In genomic region chr19:55173186-55173716, GRCh38 we compare ENCODE assay signal across 1 cellular context.
TF ChIP-seq lines count a peak whose summit lies in the region.

No MANE protein-coding gene starts in this region.

TF ChIP-seq in HepG2, 621 proteins besides CTCF, POLR2A, EP300 and RAD21:
- TF ChIP-seq FOXC1 (CRISPR knock-in tag; IDR thresholded peaks at IDR 0.05; ENCODE audit: borderline replicate concordance) (peak; percentile 25; the same call in 1 of the 2 replicates), ASH2L (IDR thresholded peaks at IDR 0.05; ENCODE audit: insufficient read length, low read depth, low read length) (no peak), GTF3A (CRISPR knock-in tag; conservative IDR thresholded peaks at IDR 0.05) (no peak), ZFP91 (CRISPR knock-in tag; IDR thresholded peaks at IDR 0.05; ENCODE audit: borderline replicate concordance) (peak; percentile 45; the same call in 1 of the 2 replicates), ZFX (CRISPR knock-in tag; IDR thresholded peaks at IDR 0.05; ENCODE audit: low read depth) (peak; percentile 19; the same call in 1 of the 2 replicates), ZKSCAN1 (IDR thresholded peaks at IDR 0.05; ENCODE audit: low read length) (no peak), ZNF446 (CRISPR knock-in tag; IDR thresholded peaks at IDR 0.05) (no peak), NR2C2 (CRISPR knock-in tag; IDR thresholded peaks at IDR 0.05; ENCODE audit: borderline replicate concordance) (0 out of 2 replicates have a peak, but pooled peaks have one; percentile 24), ZNF556 (CRISPR knock-in tag; IDR thresholded peaks at IDR 0.05; ENCODE audit: borderline replicate concordance) (0 out of 2 replicates have a peak, but pooled peaks have one; percentile 4), ZBTB38 (CRISPR knock-in tag; IDR thresholded peaks at IDR 0.05) (0 out of 2 replicates have a peak, but pooled peaks have one; percentile 37)
